9 cellular contexts compared by ENCODE assay signal in genomic region chrX:132491191-132491590, GRCh38. TPM values are rescaled to one million over a fixed set of nuclear protein-coding genes. Genes with fewer than 3 reads are reported as not detected.
DNase-seq lines count a peak whose midpoint lies in the region; ATAC-seq and TF ChIP-seq lines count a peak whose summit lies in the region.
"Had no signal": no experiment of that assay in that cellular context is flagged by ENCODE, and none has a peak within 500 bp of the region (broad histone marks: within the 10 kb centered on the region; RNA-seq: fewer than 3 reads in every experiment).

No MANE protein-coding gene starts in this region.

- H3F3A ChIP-seq in Loucy (ENCODE audit: low read depth): no peaks in the 10 kb centered on the region

- H3K36me3 Mint-ChIP-seq in WTC11 (no peaks in the 10 kb centered on the region), mesothelial cell of epicardium (no peaks in the 10 kb centered on the region)

- POLR2A ChIA-PET in WTC11 (lab: Charles Lee): no interaction called here

- H3K27ac Mint-ChIP-seq in WTC11 (no peak overlapping the region), mesothelial cell of epicardium (no peak overlapping the region)

- H3K4me3 ChIP-seq in Loucy (ENCODE audit: low read length, poor library complexity, severe bottlenecking) (peak overlapping the region; percentile 84), esophagus muscularis mucosa (no peak overlapping the region)
- H3K4me3 ChIP-seq: K562 had no signal

- intact Hi-C loops in esophagus muscularis mucosa (cut with DNase I): no loop called here

- H3K9me3 ChIP-seq in Loucy (ENCODE audit: insufficient read depth, low read depth, low read length) (no peaks in the 10 kb centered on the region), esophagus muscularis mucosa (no peaks in the 10 kb centered on the region)

- H3K27me3 ChIP-seq in Loucy (ENCODE audit: insufficient read depth, low read length, poor library complexity, severe bottlenecking) (no peaks in the 10 kb centered on the region), esophagus muscularis mucosa (peaks cover 0 to 9% (median 0%) of the 10 kb centered on the region in 4 donors)

- peak overlapping the region; percentile 96 for H3K9ac ChIP-seq in Loucy (ENCODE audit: low read depth, low read length, poor library complexity, severe bottlenecking)

- DNase-seq in EH (ENCODE audit: low read depth) (peak; percentile 0), WTC11 (ENCODE audit: low spot score) (no peak), mesothelial cell of epicardium (ENCODE audit: low spot score in 2 of 2, unreplicated experiment in 2 of 2) (no peak), esophagus muscularis mucosa (ENCODE audit: extremely low spot score) (no peak)
- no peak for DNase-seq in stimulated activated CD4-positive, alpha-beta T cell treated with anti-CD3 and anti-CD28 coated beads, Interleukin-4, amount 100 ng/mL, for 1 hour

- H3K36me3 ChIP-seq in Loucy (ENCODE audit: insufficient read depth, low read length) (no peaks in the 10 kb centered on the region), esophagus muscularis mucosa (no peaks in the 10 kb centered on the region)

- H3K4me1 Mint-ChIP-seq in WTC11: peaks cover 16% of the 10 kb centered on the region
- peaks cover 25% of the 10 kb centered on the region for H3K4me1 Mint-ChIP-seq in mesothelial cell of epicardium

- H3K4me2 ChIP-seq in Loucy (ENCODE audit: low read depth, low read length, poor library complexity, severe bottlenecking): peak overlapping the region; percentile 94

- no peaks in the 10 kb centered on the region for H4K20me1 ChIP-seq in Loucy (ENCODE audit: insufficient read depth, low read length, poor library complexity, severe bottlenecking)

- H3K27me3 Mint-ChIP-seq in WTC11 (ENCODE audit: low read depth) (peaks cover 28% of the 10 kb centered on the region), mesothelial cell of epicardium (ENCODE audit: low read depth) (peaks cover 15% of the 10 kb centered on the region)

- 81% methylated on average over 3 of the region's 3 CpGs for WGBS in esophagus muscularis mucosa

- H3K4me1 ChIP-seq in Loucy (ENCODE audit: insufficient read depth, low read length, poor library complexity, severe bottlenecking) (peaks cover 26% of the 10 kb centered on the region), esophagus muscularis mucosa (peaks cover 0 to 4% (median 2%) of the 10 kb centered on the region in 4 donors)

- CTCF ChIA-PET in WTC11 (lab: Charles Lee): interaction anchor here (1.5 kb wide), 1 partner anchor 78 kb away, joined by 3 read pairs; no protein-coding TSS in a partner anchor

- no peak for TF ChIP-seq EP300 in esophagus muscularis mucosa (IDR thresholded peaks at IDR 0.05)

- H3K27ac ChIP-seq in esophagus muscularis mucosa (replicated peaks in 1 of 4): no peak overlapping the region

- no peaks in the 10 kb centered on the region for H3K9me2 ChIP-seq in Loucy (replicated peaks; ENCODE audit: low read depth, low read length)

- peak overlapping the region; percentile 79 for H2AFZ ChIP-seq in Loucy (ENCODE audit: low read length)

- H3K4me3 Mint-ChIP-seq in WTC11 (peak overlapping the region; percentile 86), mesothelial cell of epicardium (peak overlapping the region; percentile 32)

- peaks cover 22% of the 10 kb centered on the region for H3K79me2 ChIP-seq in Loucy (ENCODE audit: insufficient read depth, low read length)

- TF ChIP-seq CTCF in Loucy (conservative IDR thresholded peaks at IDR 0.05; ENCODE audit: low read length): peak; percentile 29
- no peak for TF ChIP-seq CTCF in WTC11 (IDR thresholded peaks at IDR 0.05)
- no peak for TF ChIP-seq CTCF in mesothelial cell of epicardium (IDR thresholded peaks at IDR 0.05; ENCODE audit: unreplicated experiment)
- no peak for TF ChIP-seq CTCF in esophagus muscularis mucosa (IDR thresholded peaks at IDR 0.05)

- H3K9me3 Mint-ChIP-seq in WTC11: no peaks in the 10 kb centered on the region
- no peaks in the 10 kb centered on the region for H3K9me3 Mint-ChIP-seq in mesothelial cell of epicardium

- no peak for TF ChIP-seq POLR2A in esophagus muscularis mucosa (IDR thresholded peaks at IDR 0.05; ENCODE audit: low read depth)

- peak; percentile 42 for ATAC-seq in GM21526 (IDR thresholded peaks at IDR 0.05; ENCODE audit: low FRiP score, unreplicated experiment)
- no peak for ATAC-seq in WTC11
- no peak for ATAC-seq in HG03139 (IDR thresholded peaks at IDR 0.05; ENCODE audit: unreplicated experiment)
- ATAC-seq: K562 had no signal

TF ChIP-seq in WTC11, 78 proteins besides CTCF, POLR2A, EP300 and RAD21:
- TF ChIP-seq MXD4 (CRISPR knock-in tag; IDR thresholded peaks at IDR 0.05; ENCODE audit: borderline replicate concordance) (no peak), ESRRA (CRISPR knock-in tag; IDR thresholded peaks at IDR 0.05; ENCODE audit: borderline replicate concordance) (no peak), PRRX2 (CRISPR knock-in tag; IDR thresholded peaks at IDR 0.05) (no peak), RELA (CRISPR knock-in tag; IDR thresholded peaks at IDR 0.05; ENCODE audit: borderline replicate concordance) (no peak), ZNF219 (CRISPR knock-in tag; IDR thresholded peaks at IDR 0.05; ENCODE audit: borderline replicate concordance) (no peak), TEAD4 (CRISPR knock-in tag; IDR thresholded peaks at IDR 0.05) (no peak), ZNF396 (CRISPR knock-in tag; IDR thresholded peaks at IDR 0.05; ENCODE audit: borderline replicate concordance) (no peak), IRF1 (CRISPR knock-in tag; IDR thresholded peaks at IDR 0.05) (no peak), ZNF671 (CRISPR knock-in tag; IDR thresholded peaks at IDR 0.05) (no peak), NFYB (CRISPR knock-in tag; conservative IDR thresholded peaks at IDR 0.05; ENCODE audit: low read depth) (no peak)
- TF ChIP-seq, protein P1, sequence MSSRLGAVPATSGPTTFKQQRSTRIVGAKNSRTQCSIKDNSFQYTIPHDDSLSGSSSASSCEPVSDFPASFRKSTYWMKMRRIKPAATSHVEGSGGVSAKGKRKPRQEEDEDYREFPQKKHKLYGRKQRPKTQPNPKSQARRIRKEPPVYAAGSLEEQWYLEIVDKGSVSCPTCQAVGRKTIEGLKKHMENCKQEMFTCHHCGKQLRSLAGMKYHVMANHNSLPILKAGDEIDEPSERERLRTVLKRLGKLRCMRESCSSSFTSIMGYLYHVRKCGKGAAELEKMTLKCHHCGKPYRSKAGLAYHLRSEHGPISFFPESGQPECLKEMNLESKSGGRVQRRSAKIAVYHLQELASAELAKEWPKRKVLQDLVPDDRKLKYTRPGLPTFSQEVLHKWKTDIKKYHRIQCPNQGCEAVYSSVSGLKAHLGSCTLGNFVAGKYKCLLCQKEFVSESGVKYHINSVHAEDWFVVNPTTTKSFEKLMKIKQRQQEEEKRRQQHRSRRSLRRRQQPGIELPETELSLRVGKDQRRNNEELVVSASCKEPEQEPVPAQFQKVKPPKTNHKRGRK (CRISPR knock-in tag; IDR thresholded peaks at IDR 0.05; ENCODE audit: borderline replicate concordance): no peak
- TF ChIP-seq, protein P2, sequence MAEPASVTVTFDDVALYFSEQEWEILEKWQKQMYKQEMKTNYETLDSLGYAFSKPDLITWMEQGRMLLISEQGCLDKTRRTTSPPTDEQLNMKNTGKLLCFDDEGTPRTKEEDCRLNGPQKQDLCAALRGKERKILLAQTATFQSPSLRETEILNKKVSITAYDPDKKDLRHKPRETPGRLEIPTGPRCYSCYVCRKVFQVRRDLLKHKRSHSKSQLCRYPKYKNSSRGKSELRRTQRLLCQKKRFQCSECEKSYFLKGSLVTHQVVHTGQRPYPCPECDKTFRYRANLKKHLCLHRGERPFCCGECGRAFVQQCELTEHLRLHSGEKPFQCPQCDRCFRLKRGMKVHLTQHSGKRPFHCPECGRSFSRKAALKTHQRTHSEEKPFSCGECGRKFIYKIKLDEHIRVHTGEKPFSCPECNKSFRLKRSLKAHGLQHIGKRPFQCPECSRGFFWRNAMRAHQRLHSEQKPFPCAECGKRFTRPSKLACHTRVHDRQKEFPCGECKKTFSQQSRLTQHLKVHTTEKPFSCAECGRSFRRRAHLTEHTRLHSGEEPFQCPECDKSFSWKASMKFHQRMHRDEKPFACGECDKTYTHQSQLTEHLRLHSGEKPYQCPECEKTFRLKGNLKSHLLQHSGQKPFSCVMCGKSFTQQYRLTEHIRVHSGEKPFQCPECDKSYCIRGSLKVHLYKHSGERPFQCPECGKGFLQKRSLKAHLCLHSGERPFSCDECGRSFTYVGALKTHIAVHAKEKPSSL (CRISPR knock-in tag; conservative IDR thresholded peaks at IDR 0.05): no peak
- TF ChIP-seq, protein P3, sequence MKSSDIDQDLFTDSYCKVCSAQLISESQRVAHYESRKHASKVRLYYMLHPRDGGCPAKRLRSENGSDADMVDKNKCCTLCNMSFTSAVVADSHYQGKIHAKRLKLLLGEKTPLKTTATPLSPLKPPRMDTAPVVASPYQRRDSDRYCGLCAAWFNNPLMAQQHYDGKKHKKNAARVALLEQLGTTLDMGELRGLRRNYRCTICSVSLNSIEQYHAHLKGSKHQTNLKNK (CRISPR knock-in tag; IDR thresholded peaks at IDR 0.05): no peak
TF ChIP-seq in WTC11: peak in this region for 0.

RNA-seq across cellular contexts. Expression of gene MBNL3, which starts 2.4 kb away (rescaled TPM):
- total RNA-seq in WTC11 (2021) (3.4 to 4.0 TPM (median 3.9 TPM) in 3 replicates), mesothelial cell of epicardium (28.1 to 32.5 TPM (median 29.8 TPM) in 3 replicates), esophagus muscularis mucosa (10 to 100 TPM in 2 of 4 donors, 1 to 10 TPM in 2; 1.7 to 13.8 (median 6.8) TPM)
